In the genomic region with DNA sequence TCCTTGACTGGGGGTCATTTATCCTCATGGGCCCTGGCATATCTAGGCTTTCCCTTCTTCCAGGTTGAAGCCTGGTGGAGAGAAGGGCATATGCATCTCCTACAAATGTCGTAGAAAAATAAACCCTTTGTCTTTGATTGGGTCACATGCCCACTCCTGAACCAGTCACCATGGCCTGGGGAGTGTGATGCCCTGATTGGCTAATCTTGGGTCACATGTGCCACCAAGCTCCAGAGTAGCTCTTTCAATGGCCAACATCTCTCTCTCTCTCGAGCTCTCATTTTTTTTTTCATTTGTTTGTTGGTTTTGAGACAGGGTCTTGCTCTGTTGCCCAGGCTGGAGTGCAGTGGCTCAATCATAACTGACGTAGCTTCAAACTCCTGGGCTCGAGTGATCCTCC, we compare ENCODE assay signal across 1 cellular context.
A peak's percentile ranks its signal among the peaks of the same experiment; 100 is the strongest.
TF ChIP-seq lines count a peak whose summit lies in the region.

No MANE protein-coding gene starts in this region.

TF ChIP-seq in WTC11, 78 proteins besides CTCF, POLR2A, EP300 and RAD21 (continued from another document):
- TF ChIP-seq, protein P1, sequence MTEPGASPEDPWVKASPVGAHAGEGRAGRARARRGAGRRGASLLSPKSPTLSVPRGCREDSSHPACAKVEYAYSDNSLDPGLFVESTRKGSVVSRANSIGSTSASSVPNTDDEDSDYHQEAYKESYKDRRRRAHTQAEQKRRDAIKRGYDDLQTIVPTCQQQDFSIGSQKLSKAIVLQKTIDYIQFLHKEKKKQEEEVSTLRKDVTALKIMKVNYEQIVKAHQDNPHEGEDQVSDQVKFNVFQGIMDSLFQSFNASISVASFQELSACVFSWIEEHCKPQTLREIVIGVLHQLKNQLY (CRISPR knock-in tag; IDR thresholded peaks at IDR 0.05): no peak
- TF ChIP-seq, protein P2, sequence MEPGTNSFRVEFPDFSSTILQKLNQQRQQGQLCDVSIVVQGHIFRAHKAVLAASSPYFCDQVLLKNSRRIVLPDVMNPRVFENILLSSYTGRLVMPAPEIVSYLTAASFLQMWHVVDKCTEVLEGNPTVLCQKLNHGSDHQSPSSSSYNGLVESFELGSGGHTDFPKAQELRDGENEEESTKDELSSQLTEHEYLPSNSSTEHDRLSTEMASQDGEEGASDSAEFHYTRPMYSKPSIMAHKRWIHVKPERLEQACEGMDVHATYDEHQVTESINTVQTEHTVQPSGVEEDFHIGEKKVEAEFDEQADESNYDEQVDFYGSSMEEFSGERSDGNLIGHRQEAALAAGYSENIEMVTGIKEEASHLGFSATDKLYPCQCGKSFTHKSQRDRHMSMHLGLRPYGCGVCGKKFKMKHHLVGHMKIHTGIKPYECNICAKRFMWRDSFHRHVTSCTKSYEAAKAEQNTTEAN (CRISPR knock-in tag; IDR thresholded peaks at IDR 0.05): no peak
- no peak for TF ChIP-seq ZNF317 (CRISPR knock-in tag; IDR thresholded peaks at IDR 0.05; ENCODE audit: borderline replicate concordance, low read depth)
- TF ChIP-seq, protein P3, sequence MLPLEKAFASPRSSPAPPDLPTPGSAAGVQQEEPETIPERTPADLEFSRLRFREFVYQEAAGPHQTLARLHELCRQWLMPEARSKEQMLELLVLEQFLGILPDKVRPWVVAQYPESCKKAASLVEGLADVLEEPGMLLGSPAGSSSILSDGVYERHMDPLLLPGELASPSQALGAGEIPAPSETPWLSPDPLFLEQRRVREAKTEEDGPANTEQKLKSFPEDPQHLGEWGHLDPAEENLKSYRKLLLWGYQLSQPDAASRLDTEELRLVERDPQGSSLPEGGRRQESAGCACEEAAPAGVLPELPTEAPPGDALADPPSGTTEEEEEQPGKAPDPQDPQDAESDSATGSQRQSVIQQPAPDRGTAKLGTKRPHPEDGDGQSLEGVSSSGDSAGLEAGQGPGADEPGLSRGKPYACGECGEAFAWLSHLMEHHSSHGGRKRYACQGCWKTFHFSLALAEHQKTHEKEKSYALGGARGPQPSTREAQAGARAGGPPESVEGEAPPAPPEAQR (CRISPR knock-in tag; IDR thresholded peaks at IDR 0.05): no peak
- TF ChIP-seq RORB (CRISPR knock-in tag; IDR thresholded peaks at IDR 0.05): no peak
- TF ChIP-seq NR2C2 (CRISPR knock-in tag; IDR thresholded peaks at IDR 0.05): no peak
- TF ChIP-seq, protein P4, sequence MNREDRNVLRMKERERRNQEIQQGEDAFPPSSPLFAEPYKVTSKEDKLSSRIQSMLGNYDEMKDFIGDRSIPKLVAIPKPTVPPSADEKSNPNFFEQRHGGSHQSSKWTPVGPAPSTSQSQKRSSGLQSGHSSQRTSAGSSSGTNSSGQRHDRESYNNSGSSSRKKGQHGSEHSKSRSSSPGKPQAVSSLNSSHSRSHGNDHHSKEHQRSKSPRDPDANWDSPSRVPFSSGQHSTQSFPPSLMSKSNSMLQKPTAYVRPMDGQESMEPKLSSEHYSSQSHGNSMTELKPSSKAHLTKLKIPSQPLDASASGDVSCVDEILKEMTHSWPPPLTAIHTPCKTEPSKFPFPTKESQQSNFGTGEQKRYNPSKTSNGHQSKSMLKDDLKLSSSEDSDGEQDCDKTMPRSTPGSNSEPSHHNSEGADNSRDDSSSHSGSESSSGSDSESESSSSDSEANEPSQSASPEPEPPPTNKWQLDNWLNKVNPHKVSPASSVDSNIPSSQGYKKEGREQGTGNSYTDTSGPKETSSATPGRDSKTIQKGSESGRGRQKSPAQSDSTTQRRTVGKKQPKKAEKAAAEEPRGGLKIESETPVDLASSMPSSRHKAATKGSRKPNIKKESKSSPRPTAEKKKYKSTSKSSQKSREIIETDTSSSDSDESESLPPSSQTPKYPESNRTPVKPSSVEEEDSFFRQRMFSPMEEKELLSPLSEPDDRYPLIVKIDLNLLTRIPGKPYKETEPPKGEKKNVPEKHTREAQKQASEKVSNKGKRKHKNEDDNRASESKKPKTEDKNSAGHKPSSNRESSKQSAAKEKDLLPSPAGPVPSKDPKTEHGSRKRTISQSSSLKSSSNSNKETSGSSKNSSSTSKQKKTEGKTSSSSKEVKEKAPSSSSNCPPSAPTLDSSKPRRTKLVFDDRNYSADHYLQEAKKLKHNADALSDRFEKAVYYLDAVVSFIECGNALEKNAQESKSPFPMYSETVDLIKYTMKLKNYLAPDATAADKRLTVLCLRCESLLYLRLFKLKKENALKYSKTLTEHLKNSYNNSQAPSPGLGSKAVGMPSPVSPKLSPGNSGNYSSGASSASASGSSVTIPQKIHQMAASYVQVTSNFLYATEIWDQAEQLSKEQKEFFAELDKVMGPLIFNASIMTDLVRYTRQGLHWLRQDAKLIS (CRISPR knock-in tag; IDR thresholded peaks at IDR 0.05; ENCODE audit: borderline replicate concordance): no peak
- TF ChIP-seq ESRRA (CRISPR knock-in tag; IDR thresholded peaks at IDR 0.05; ENCODE audit: borderline replicate concordance): no peak
- TF ChIP-seq, protein P5, sequence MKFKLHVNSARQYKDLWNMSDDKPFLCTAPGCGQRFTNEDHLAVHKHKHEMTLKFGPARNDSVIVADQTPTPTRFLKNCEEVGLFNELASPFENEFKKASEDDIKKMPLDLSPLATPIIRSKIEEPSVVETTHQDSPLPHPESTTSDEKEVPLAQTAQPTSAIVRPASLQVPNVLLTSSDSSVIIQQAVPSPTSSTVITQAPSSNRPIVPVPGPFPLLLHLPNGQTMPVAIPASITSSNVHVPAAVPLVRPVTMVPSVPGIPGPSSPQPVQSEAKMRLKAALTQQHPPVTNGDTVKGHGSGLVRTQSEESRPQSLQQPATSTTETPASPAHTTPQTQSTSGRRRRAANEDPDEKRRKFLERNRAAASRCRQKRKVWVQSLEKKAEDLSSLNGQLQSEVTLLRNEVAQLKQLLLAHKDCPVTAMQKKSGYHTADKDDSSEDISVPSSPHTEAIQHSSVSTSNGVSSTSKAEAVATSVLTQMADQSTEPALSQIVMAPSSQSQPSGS (CRISPR knock-in tag; IDR thresholded peaks at IDR 0.05; ENCODE audit: borderline replicate concordance, low read depth): no peak
- TF ChIP-seq, protein P6, sequence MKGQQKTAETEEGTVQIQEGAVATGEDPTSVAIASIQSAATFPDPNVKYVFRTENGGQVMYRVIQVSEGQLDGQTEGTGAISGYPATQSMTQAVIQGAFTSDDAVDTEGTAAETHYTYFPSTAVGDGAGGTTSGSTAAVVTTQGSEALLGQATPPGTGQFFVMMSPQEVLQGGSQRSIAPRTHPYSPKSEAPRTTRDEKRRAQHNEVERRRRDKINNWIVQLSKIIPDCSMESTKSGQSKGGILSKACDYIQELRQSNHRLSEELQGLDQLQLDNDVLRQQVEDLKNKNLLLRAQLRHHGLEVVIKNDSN (CRISPR knock-in tag; IDR thresholded peaks at IDR 0.05): peak; percentile 49; the same call in 1 of the 2 replicates
